ENCODE assay signal across 17 cellular contexts in the genomic region with DNA sequence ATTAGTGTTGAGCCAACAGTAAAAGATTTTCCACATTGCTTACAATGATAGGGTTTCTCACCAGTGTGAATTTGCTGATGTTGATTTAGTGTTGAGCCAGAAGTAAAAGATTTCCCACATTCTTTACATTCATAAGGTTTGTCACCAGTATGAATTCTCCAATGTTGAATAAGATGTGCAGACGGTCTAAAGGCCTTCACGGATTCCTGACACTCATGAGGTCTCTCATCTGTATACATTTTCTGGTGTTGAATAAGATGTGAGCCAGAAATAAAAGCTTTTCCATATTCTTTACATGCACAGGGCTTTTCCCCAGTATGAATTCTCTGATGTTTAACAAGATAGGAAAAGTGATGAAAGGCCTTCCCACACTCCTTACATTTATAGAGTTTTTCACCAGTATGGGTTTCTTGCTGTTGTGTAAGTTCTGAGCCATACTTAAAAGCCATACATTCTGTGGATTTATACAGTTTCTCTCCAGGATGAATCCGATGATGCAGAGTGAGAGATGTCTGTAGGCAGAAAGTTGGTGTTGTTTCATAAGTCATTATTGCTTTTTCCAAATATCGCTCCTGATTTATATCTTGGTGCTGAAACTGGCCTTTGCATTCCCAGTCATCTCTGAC.
"Had no signal": no experiment of that assay in that cellular context is flagged by ENCODE, and none has a peak within 500 bp of the region (broad histone marks: within the 10 kb centered on the region; RNA-seq: fewer than 3 reads in every experiment).

No MANE protein-coding gene starts in this region.

- H3K27ac ChIP-seq: epithelial cell of prostate, gastrocnemius medialis, heart right ventricle, parathyroid adenoma, right atrium auricular region, testis had no signal

- H3K27me3 ChIP-seq: heart right ventricle, right atrium auricular region, testis had no signal

- H3K9ac ChIP-seq: parathyroid adenoma had no signal

- DNase-seq: activated CD4-positive, alpha-beta T cell treated with anti-CD3 and anti-CD28 coated beads, Interleukin-2, amount 50 U/mL, for 4 hours; activated CD4-positive, CD25-positive, alpha-beta regulatory T cell treated with anti-CD3 and anti-CD28 coated beads, Interleukin-2, amount 50 U/mL, for 72 hours; activated effector memory CD4-positive, alpha-beta T cell treated with anti-CD3 and anti-CD28 coated beads, Interleukin-2, amount 50 U/mL, for 16 hours; activated naive CD8-positive, alpha-beta T cell treated with anti-CD3 and anti-CD28 coated beads for 36 hours; activated T-cell treated with anti-CD3 and anti-CD28 coated beads, Interleukin-2, amount 50 U/mL, for 4 hours; anterior cingulate cortex; effector CD8-positive, alpha-beta T cell; gastrocnemius medialis; heart right ventricle; left ventricle myocardium superior; stimulated activated CD4-positive, alpha-beta T cell treated with anti-CD3 and anti-CD28 coated beads, Interleukin-2, amount 100 ng/mL, for 24 hours; stimulated activated naive CD8-positive, alpha-beta T cell treated with anti-CD3 and anti-CD28 coated beads, Interleukin-15, Interleukin-2, amounts not matched to agents 100 U/mL and 50 U/mL, for 24 hours; testis had no signal

- H3K9me3 ChIP-seq: testis had no signal

- FAIRE-seq: colon had no signal

- H2AFZ ChIP-seq: parathyroid adenoma had no signal

- H3K79me2 ChIP-seq: parathyroid adenoma had no signal

- ATAC-seq: activated T-cell treated with anti-CD3 and anti-CD28 coated beads, Interleukin-2, amount 50 U/mL, for 4 hours; gastrocnemius medialis; heart right ventricle; left ventricle myocardium superior; stimulated activated naive CD8-positive, alpha-beta T cell treated with anti-CD3 and anti-CD28 coated beads, Interleukin-15, Interleukin-2, amounts not matched to agents 100 U/mL and 50 U/mL, for 24 hours had no signal

- H3K4me3 ChIP-seq: heart right ventricle, right atrium auricular region, testis had no signal

- H3K4me1 ChIP-seq: gastrocnemius medialis, heart right ventricle, parathyroid adenoma, right atrium auricular region, testis had no signal
